1 cellular context compared by ENCODE assay signal in the genomic region with DNA sequence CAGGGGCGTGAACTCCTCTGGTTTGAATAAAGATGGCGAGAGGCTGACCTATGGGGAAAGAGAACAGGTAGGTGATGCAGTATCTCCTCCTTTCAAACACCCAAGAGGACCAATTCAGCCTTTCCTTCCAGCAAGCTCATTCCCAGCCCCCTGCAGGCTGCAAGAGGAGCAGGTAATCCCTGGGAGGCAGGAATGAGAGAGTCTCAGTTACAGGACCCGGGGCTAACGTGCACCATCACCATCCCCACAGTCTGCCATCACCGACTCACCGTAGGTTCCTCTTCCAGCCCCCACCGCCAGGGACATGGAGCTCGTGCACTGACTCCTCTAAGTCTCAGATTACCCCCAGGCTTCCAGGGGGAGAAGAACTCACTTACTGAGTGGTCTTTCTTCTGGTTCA.
TF ChIP-seq lines count a peak whose summit lies in the region.

No MANE protein-coding gene starts in this region.

TF ChIP-seq in GM23338, 12 proteins besides CTCF, POLR2A, EP300 and RAD21 (continued from another document):
- TF ChIP-seq, protein P1, sequence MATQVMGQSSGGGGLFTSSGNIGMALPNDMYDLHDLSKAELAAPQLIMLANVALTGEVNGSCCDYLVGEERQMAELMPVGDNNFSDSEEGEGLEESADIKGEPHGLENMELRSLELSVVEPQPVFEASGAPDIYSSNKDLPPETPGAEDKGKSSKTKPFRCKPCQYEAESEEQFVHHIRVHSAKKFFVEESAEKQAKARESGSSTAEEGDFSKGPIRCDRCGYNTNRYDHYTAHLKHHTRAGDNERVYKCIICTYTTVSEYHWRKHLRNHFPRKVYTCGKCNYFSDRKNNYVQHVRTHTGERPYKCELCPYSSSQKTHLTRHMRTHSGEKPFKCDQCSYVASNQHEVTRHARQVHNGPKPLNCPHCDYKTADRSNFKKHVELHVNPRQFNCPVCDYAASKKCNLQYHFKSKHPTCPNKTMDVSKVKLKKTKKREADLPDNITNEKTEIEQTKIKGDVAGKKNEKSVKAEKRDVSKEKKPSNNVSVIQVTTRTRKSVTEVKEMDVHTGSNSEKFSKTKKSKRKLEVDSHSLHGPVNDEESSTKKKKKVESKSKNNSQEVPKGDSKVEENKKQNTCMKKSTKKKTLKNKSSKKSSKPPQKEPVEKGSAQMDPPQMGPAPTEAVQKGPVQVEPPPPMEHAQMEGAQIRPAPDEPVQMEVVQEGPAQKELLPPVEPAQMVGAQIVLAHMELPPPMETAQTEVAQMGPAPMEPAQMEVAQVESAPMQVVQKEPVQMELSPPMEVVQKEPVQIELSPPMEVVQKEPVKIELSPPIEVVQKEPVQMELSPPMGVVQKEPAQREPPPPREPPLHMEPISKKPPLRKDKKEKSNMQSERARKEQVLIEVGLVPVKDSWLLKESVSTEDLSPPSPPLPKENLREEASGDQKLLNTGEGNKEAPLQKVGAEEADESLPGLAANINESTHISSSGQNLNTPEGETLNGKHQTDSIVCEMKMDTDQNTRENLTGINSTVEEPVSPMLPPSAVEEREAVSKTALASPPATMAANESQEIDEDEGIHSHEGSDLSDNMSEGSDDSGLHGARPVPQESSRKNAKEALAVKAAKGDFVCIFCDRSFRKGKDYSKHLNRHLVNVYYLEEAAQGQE (IDR thresholded peaks at IDR 0.05; ENCODE audit: unreplicated experiment) = no peak
- TF ChIP-seq JUNB (IDR thresholded peaks at IDR 0.05; ENCODE audit: unreplicated experiment) (no peak), STAT1 (IDR thresholded peaks at IDR 0.05; ENCODE audit: unreplicated experiment) (no peak), ZNF331 (CRISPR knock-in tag; IDR thresholded peaks at IDR 0.05; ENCODE audit: low read depth) (no peak), EZH2 (IDR thresholded peaks at IDR 0.05; ENCODE audit: low read depth, unreplicated experiment) (no peak), POLR2AphosphoS5 (IDR thresholded peaks at IDR 0.05; ENCODE audit: low read depth) (no peak)
- TF ChIP-seq, protein P2, sequence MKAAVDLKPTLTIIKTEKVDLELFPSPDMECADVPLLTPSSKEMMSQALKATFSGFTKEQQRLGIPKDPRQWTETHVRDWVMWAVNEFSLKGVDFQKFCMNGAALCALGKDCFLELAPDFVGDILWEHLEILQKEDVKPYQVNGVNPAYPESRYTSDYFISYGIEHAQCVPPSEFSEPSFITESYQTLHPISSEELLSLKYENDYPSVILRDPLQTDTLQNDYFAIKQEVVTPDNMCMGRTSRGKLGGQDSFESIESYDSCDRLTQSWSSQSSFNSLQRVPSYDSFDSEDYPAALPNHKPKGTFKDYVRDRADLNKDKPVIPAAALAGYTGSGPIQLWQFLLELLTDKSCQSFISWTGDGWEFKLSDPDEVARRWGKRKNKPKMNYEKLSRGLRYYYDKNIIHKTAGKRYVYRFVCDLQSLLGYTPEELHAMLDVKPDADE (IDR thresholded peaks at IDR 0.05) = no peak
- TF ChIP-seq, protein P3, sequence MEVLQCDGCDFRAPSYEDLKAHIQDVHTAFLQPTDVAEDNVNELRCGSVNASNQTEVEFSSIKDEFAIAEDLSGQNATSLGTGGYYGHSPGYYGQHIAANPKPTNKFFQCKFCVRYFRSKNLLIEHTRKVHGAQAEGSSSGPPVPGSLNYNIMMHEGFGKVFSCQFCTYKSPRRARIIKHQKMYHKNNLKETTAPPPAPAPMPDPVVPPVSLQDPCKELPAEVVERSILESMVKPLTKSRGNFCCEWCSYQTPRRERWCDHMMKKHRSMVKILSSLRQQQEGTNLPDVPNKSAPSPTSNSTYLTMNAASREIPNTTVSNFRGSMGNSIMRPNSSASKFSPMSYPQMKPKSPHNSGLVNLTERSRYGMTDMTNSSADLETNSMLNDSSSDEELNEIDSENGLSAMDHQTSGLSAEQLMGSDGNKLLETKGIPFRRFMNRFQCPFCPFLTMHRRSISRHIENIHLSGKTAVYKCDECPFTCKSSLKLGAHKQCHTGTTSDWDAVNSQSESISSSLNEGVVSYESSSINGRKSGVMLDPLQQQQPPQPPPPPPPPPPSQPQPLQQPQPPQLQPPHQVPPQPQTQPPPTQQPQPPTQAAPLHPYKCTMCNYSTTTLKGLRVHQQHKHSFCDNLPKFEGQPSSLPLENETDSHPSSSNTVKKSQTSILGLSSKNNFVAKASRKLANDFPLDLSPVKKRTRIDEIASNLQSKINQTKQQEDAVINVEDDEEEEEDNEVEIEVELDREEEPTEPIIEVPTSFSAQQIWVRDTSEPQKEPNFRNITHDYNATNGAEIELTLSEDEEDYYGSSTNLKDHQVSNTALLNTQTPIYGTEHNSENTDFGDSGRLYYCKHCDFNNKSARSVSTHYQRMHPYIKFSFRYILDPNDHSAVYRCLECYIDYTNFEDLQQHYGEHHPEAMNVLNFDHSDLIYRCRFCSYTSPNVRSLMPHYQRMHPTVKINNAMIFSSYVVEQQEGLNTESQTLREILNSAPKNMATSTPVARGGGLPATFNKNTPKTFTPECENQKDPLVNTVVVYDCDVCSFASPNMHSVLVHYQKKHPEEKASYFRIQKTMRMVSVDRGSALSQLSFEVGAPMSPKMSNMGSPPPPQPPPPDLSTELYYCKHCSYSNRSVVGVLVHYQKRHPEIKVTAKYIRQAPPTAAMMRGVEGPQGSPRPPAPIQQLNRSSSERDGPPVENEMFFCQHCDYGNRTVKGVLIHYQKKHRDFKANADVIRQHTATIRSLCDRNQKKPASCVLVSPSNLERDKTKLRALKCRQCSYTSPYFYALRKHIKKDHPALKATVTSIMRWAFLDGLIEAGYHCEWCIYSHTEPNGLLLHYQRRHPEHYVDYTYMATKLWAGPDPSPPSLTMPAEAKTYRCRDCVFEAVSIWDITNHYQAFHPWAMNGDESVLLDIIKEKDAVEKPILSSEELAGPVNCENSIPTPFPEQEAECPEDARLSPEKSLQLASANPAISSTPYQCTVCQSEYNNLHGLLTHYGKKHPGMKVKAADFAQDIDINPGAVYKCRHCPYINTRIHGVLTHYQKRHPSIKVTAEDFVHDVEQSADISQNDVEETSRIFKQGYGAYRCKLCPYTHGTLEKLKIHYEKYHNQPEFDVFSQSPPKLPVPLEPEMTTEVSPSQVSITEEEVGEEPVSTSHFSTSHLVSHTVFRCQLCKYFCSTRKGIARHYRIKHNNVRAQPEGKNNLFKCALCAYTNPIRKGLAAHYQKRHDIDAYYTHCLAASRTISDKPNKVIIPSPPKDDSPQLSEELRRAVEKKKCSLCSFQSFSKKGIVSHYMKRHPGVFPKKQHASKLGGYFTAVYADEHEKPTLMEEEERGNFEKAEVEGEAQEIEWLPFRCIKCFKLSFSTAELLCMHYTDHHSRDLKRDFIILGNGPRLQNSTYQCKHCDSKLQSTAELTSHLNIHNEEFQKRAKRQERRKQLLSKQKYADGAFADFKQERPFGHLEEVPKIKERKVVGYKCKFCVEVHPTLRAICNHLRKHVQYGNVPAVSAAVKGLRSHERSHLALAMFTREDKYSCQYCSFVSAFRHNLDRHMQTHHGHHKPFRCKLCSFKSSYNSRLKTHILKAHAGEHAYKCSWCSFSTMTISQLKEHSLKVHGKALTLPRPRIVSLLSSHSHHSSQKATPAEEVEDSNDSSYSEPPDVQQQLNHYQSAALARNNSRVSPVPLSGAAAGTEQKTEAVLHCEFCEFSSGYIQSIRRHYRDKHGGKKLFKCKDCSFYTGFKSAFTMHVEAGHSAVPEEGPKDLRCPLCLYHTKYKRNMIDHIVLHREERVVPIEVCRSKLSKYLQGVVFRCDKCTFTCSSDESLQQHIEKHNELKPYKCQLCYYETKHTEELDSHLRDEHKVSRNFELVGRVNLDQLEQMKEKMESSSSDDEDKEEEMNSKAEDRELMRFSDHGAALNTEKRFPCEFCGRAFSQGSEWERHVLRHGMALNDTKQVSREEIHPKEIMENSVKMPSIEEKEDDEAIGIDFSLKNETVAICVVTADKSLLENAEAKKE (CRISPR knock-in tag; IDR thresholded peaks at IDR 0.05) = no peak
